Comparison of ENCODE assay signal across 27 cellular contexts in the genomic region with DNA sequence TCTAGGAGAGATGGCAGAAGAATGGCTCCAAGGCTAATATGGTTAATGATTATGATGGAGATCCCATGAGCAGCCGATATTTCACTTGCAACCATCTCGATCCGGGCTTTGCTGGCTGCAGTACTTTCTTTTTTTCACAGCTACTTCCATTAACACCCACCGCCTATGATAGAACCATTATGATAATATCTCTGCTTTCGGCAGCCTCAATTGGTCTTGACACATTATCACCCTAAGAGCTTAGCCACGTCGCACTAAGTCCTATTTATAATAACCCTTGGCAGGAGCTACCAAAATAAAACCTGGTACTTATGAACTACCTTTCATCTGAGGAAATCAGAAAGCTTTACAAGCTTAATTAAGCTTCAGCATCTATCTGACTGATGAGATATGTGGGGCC. TPM values are rescaled to one million over a fixed set of nuclear protein-coding genes. Genes with fewer than 3 reads are reported as not detected.
"Had no signal": no experiment of that assay in that cellular context is flagged by ENCODE, and none has a peak within 500 bp of the region (broad histone marks: within the 10 kb centered on the region; RNA-seq: fewer than 3 reads in every experiment).

No MANE protein-coding gene starts in this region.

- H3K4me3 ChIP-seq: coronary artery, esophagus squamous epithelium, gastroesophageal sphincter had no signal

- DNase-seq: activated B cell treated with CpG ODN at 0.5 μM for 24 hours; activated CD4-positive, alpha-beta T cell treated with anti-CD3 and anti-CD28 coated beads for 48 hours; activated CD4-positive, alpha-beta T cell treated with anti-CD3 and anti-CD28 coated beads, Interleukin-2, amount 50 U/mL, for 1 hour; activated CD4-positive, alpha-beta T cell treated with anti-CD3 and anti-CD28 coated beads, Interleukin-2, amount 50 U/mL, for 48 hours; activated CD8-positive, alpha-beta memory T cell treated with anti-CD3 and anti-CD28 coated beads for 24 hours; activated CD8-positive, alpha-beta T cell treated with anti-CD3 and anti-CD28 coated beads for 36 hours; activated effector memory CD4-positive, alpha-beta T cell treated with Interleukin-2 at 50 U/mL for 16 hours; activated gamma-delta T cell treated with Interleukin-2 at 50 U/mL for 16 hours; activated naive CD4-positive, alpha-beta T cell treated with anti-CD3 and anti-CD28 coated beads, Interleukin-2, amount 50 U/mL, for 16 hours; activated naive CD4-positive, alpha-beta T cell treated with Interleukin-2 at 50 U/mL for 16 hours; activated T-cell treated with anti-CD3 and anti-CD28 coated beads, Interleukin-2, amount 50 U/mL, for 4 hours; amniotic stem cell; anterior cingulate cortex; brain microvascular endothelial cell; effector CD4-positive, alpha-beta T cell; effector memory CD8-positive, alpha-beta T cell; esophagus squamous epithelium; foreskin melanocyte; T-helper 1 cell; T-helper 17 cell; T1000 had no signal

- H3K27ac ChIP-seq: brain microvascular endothelial cell, coronary artery, epithelial cell of prostate, esophagus squamous epithelium, gastroesophageal sphincter, WERI-Rb-1 had no signal

- ATAC-seq: activated CD4-positive, CD25-positive, alpha-beta regulatory T cell treated with anti-CD3 and anti-CD28 coated beads, Interleukin-2, amount 50 U/mL, for 24 hours; activated CD8-positive, alpha-beta T cell treated with anti-CD3 and anti-CD28 coated beads for 36 hours; activated T-cell treated with anti-CD3 and anti-CD28 coated beads, Interleukin-2, amount 50 U/mL, for 4 hours; activated T-helper 17 cell treated with anti-CD3 and anti-CD28 coated beads, Interleukin-2, amount 50 U/mL, for 72 hours; effector memory CD8-positive, alpha-beta T cell; gastroesophageal sphincter; T-helper 17 cell had no signal

- H3K27me3 ChIP-seq: brain microvascular endothelial cell had no signal

RNA-seq across cellular contexts. Expression of a gene that starts 7.6 kb away (rescaled TPM):
- total RNA-seq: T-helper 17 cell had no signal
